ENCODE assay signal across 9 cellular contexts in the genomic region with DNA sequence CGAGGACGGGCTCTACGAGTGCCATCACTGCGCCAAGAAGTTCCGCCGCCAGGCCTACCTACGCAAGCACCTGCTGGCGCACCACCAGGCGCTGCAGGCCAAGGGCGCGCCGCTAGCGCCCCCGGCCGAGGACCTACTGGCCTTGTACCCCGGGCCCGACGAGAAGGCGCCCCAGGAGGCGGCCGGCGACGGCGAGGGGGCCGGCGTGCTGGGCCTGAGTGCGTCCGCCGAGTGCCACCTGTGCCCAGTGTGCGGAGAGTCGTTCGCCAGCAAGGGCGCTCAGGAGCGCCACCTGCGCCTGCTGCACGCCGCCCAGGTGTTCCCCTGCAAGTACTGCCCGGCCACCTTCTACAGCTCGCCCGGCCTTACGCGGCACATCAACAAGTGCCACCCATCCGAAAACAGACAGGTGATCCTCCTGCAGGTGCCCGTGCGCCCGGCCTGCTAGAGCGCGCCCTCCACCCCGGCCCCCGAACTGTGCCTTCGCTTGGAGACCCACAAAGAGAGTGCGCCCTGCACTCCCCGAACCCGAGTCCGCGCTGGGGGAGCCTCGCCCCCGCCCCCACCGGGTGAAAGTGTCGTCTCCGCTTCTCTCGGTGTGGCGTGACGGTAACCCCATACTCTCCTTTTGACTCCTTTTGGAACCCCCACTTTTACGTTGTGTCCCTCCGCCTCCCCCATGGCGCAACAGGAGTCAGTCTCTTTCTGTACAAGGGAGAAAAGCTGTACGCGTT. TPM values are rescaled to one million over a fixed set of nuclear protein-coding genes. Genes with fewer than 3 reads are reported as not detected.
DNase-seq lines count a peak whose midpoint lies in the region; TF ChIP-seq lines count a peak whose summit lies in the region.
"Had no signal": no experiment of that assay in that cellular context is flagged by ENCODE, and none has a peak within 500 bp of the region (broad histone marks: within the 10 kb centered on the region; RNA-seq: fewer than 3 reads in every experiment).

No MANE protein-coding gene starts in this region.

- no peak overlapping the region for H2AFZ ChIP-seq in trophoblast cell (ENCODE audit: insufficient read depth, low read length, poor library complexity)

- no peaks in the 10 kb centered on the region for H3K36me3 ChIP-seq in trophoblast cell (ENCODE audit: control insufficient read depth in 1 of 2, insufficient read depth in 2 of 2, low read length in 2 of 2)

- H3K14ac ChIP-seq in trophoblast cell (ENCODE audit: low read length), result no peak overlapping the region

- H3K27ac ChIP-seq in dorsolateral prefrontal cortex (peak overlapping the region in 39 of 59 donors; percentile 32 to 94 (median 69)), trophoblast cell (ENCODE audit: low read depth, low read length) (no peak overlapping the region)

- no peak overlapping the region for H2AK5ac ChIP-seq in trophoblast cell (ENCODE audit: low read length)

- H3K4me1 ChIP-seq in trophoblast cell (ENCODE audit: control insufficient read depth in 1 of 2, insufficient read depth in 2 of 2, low read length in 2 of 2), result peaks cover 14 to 24% of the 10 kb centered on the region in 2 experiments

- H3K23ac ChIP-seq in trophoblast cell (ENCODE audit: low read length), result no peak overlapping the region

- no peak overlapping the region for H3K18ac ChIP-seq in trophoblast cell (ENCODE audit: low read length)

- H3K9me3 ChIP-seq in trophoblast cell (ENCODE audit: insufficient read depth, low read depth, low read length), result peaks cover 2% of the 10 kb centered on the region

- H2BK5ac ChIP-seq in trophoblast cell (ENCODE audit: low read depth, low read length, poor library complexity), result no peak overlapping the region

- peak overlapping the region; percentile 94 for H3K4me2 ChIP-seq in trophoblast cell (ENCODE audit: low read length)

- no peak overlapping the region for H3K4ac ChIP-seq in trophoblast cell (ENCODE audit: low read depth, low read length)

- no peaks in the 10 kb centered on the region for H3K79me1 ChIP-seq in trophoblast cell (ENCODE audit: low read length)

- TF ChIP-seq CTCF in dorsolateral prefrontal cortex (IDR thresholded peaks at IDR 0.05 in 54 of 56, conservative IDR thresholded peaks at IDR 0.05 in 2 of 56; ENCODE audit: low read depth in 1 of 56, partially characterized antibody in 56 of 56), result peak in 17 of 56 donors; percentile 5 to 34 (median 20)

- H4K91ac ChIP-seq in trophoblast cell (ENCODE audit: low read depth, low read length), result no peak overlapping the region

- H3K27me3 ChIP-seq in dorsolateral prefrontal cortex (peaks cover 0 to 59% (median 29%) of the 10 kb centered on the region in 45 donors), trophoblast cell (ENCODE audit: insufficient read depth, low read length) (peaks cover 57% of the 10 kb centered on the region)

- H2BK12ac ChIP-seq in trophoblast cell (ENCODE audit: low read length), result no peak overlapping the region

- no peak overlapping the region for H4K12ac ChIP-seq in trophoblast cell (ENCODE audit: low read depth, low read length)

- no peaks in the 10 kb centered on the region for H3K79me2 ChIP-seq in trophoblast cell (ENCODE audit: control insufficient read depth, insufficient read depth, low read length, poor library complexity)

- H3K9ac ChIP-seq in trophoblast cell (ENCODE audit: low read length), result no peak overlapping the region

- H2BK120ac ChIP-seq in trophoblast cell (ENCODE audit: insufficient read depth, low read length, poor library complexity), result no peak overlapping the region

- DNase-seq in NCI-H2029 (lab: John Stamatoyannopoulos, UW) (peak; percentile 58), NCI-H2029 treated with DMSO at 0.1 percent for 48 hours (lab: John Stamatoyannopoulos, UW) (no peak), NCI-H526 (lab: John Stamatoyannopoulos, UW) (peak; percentile 78 to 94), dorsolateral prefrontal cortex (peak in 4 of 10 donors; percentile 13 to 83 (median 54)), trophoblast cell (no peak), LoVo (ENCODE audit: low spot score) (no peak)
- DNase-seq in effector CD4-positive, alpha-beta T cell, result no peak
- no peak for DNase-seq in effector CD8-positive, alpha-beta T cell (lab: John Stamatoyannopoulos, UW)

- no CpG with 5 or more reads among the region's 69 CpGs for WGBS in trophoblast cell (ENCODE audit: extremely low coverage, insufficient coverage, insufficient read length)

- intact Hi-C loops in dorsolateral prefrontal cortex (cut with DNase I), result loop anchor here (2.0 to 10.0 kb wide), 5 partner anchors 37 to 292 kb away; no protein-coding TSS in a partner anchor

- H4K8ac ChIP-seq in trophoblast cell (ENCODE audit: low read depth, low read length), result no peak overlapping the region

- H3K4me3 ChIP-seq in dorsolateral prefrontal cortex (peak overlapping the region; percentile 32 to 76 (median 62)), trophoblast cell (ENCODE audit: low read depth, low read length) (no peak overlapping the region)

RNA-seq across cellular contexts. Expression of a gene that starts 1.6 kb away (rescaled TPM):
- 1 to 10 TPM; 1.6 to 8.1 (median 3.9) TPM for total RNA-seq in dorsolateral prefrontal cortex
- not detected in 2 replicates for polyA plus RNA-seq in trophoblast cell (2013)
- total RNA-seq: urinary bladder had no signal

Comparison
In these comparisons a context has a peak if more than half of its experiments do, and no peak if none do; other contexts are left out.
1. DNase-seq: peak in NCI-H2029 (single experiment) and NCI-H526 (2 of 2); none in NCI-H2029 treated with DMSO at 0.1 percent for 48 hours (single experiment), trophoblast cell (0 of 2), effector CD4-positive, alpha-beta T cell (single experiment), LoVo (single experiment) and effector CD8-positive, alpha-beta T cell (single experiment).